In the genomic region with DNA sequence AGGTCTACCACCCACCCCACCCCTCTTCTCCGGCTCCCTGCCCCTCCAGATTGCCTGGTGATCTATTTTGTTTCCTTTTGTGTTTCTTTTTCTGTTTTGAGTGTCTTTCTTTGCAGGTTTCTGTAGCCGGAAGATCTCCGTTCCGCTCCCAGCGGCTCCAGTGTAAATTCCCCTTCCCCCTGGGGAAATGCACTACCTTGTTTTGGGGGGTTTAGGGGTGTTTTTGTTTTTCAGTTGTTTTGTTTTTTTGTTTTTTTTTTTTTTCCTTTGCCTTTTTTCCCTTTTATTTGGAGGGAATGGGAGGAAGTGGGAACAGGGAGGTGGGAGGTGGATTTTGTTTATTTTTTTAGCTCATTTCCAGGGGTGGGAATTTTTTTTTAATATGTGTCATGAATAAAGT, we compare ENCODE assay signal across 5 cellular contexts. TPM values are rescaled to one million over a fixed set of nuclear protein-coding genes. Genes with fewer than 3 reads are reported as not detected.
"Had no signal": no experiment of that assay in that cellular context is flagged by ENCODE, and none has a peak within 500 bp of the region (broad histone marks: within the 10 kb centered on the region; RNA-seq: fewer than 3 reads in every experiment).

No MANE protein-coding gene starts in this region.

RNA-seq across cellular contexts. Expression of gene EFS, which starts 39.2 kb away (rescaled TPM):
- total RNA-seq: activated CD4-positive, alpha-beta T cell treated with anti-CD3 and anti-CD28 coated beads for 36 hours; activated CD4-positive, alpha-beta T cell treated with anti-CD3 and anti-CD28 coated beads, Interleukin-2, amount 10 ng/mL, durations not matched to agents 7 days and 5 days; activated CD8-positive, alpha-beta T cell treated with anti-CD3 and anti-CD28 coated beads, Interleukin-2, amount 10 ng/mL, durations not matched to agents 7 days and 5 days; activated T-helper 2 cell treated with anti-CD3 and anti-CD28 coated beads, Interferon-gamma antibody, Interleukin-2, Interleukin-4, amounts not matched to agents 10 μg/mL and 5 μg/mL and 100 μg/mL, durations not matched to agents 14 hours and 24 hours and 36 hours; T-helper 1 cell treated with Interleukin-12 subunit alpha and Interleukin-12 subunit beta and Interleukin-4 antibody, amounts not matched to agents 30 ng/mL and 1 ng/mL, for 36 hours had no signal
